ENCODE assay signal across 1 cellular context in genomic region chr12:8057291-8057690, GRCh38.
TF ChIP-seq lines count a peak whose summit lies in the region.

No MANE protein-coding gene starts in this region.

TF ChIP-seq in SK-N-SH treated with all-trans-retinoic acid at 6 μM for 48 hours, 23 proteins besides CTCF, POLR2A, EP300 and RAD21 (continued from another document):
- TF ChIP-seq ZNF565 (CRISPR knock-in tag; conservative IDR thresholded peaks at IDR 0.05; ENCODE audit: low read depth) (no peak), TCF4 (CRISPR knock-in tag; IDR thresholded peaks at IDR 0.05; ENCODE audit: borderline replicate concordance) (no peak), TSHZ2 (CRISPR knock-in tag; IDR thresholded peaks at IDR 0.05) (no peak), ISL1 (CRISPR knock-in tag; IDR thresholded peaks at IDR 0.05) (no peak), PPARA (CRISPR knock-in tag; IDR thresholded peaks at IDR 0.05; ENCODE audit: borderline replicate concordance) (no peak), ESRRG (CRISPR knock-in tag; IDR thresholded peaks at IDR 0.05) (no peak), PATZ1 (CRISPR knock-in tag; IDR thresholded peaks at IDR 0.05; ENCODE audit: borderline replicate concordance) (no peak), CREB5 (CRISPR knock-in tag; IDR thresholded peaks at IDR 0.05; ENCODE audit: low read depth) (no peak), SNAI2 (CRISPR knock-in tag; IDR thresholded peaks at IDR 0.05) (no peak)
